8 cellular contexts compared by ENCODE assay signal in genomic region chr10:93068411-93069244, GRCh38. TPM values are rescaled to one million over a fixed set of nuclear protein-coding genes. Genes with fewer than 3 reads are reported as not detected.
DNase-seq lines count a peak whose midpoint lies in the region; ATAC-seq, FAIRE-seq and TF ChIP-seq lines count a peak whose summit lies in the region.
"Had no signal": no experiment of that assay in that cellular context is flagged by ENCODE, and none has a peak within 500 bp of the region (broad histone marks: within the 10 kb centered on the region; RNA-seq: fewer than 3 reads in every experiment).

No MANE protein-coding gene starts in this region.

- no peak for TF ChIP-seq POLR2A in GM12892 (IDR thresholded peaks at IDR 0.05; ENCODE audit: low read depth, low read length)

- in situ Hi-C loops in HAP-1 (cut with MboI; ENCODE audit: low sequenced_read_pairs) = loop anchor here (25.0 kb wide), 1 partner anchor 181 kb away; no protein-coding TSS in a partner anchor

- H3K9me3 ChIP-seq in HAP-1 (no peaks in the 10 kb centered on the region), mucosa of descending colon (no peaks in the 10 kb centered on the region)

- peaks cover 10% of the 10 kb centered on the region for H3K27me3 ChIP-seq in HAP-1 (ENCODE audit: low read depth)

- TF ChIP-seq CTCF in D721Med (IDR thresholded peaks at IDR 0.05; ENCODE audit: insufficient read depth, missing control alignments) (peak; percentile 46), cardiac fibroblast (IDR thresholded peaks at IDR 0.05; ENCODE audit: low read depth, low read length) (no peak), mucosa of descending colon (IDR thresholded peaks at IDR 0.05) (no peak)

- DNase-seq in D721Med (ENCODE audit: insufficient read length, low spot score) (no peak), HAP-1 (ENCODE audit: low spot score in 2 of 2) (peak in 1 of 2 experiments; percentile 61), cardiac fibroblast (ENCODE audit: low read depth in 2 of 2) (peak; percentile 33 to 58), mucosa of descending colon (no peak), GM12892 (ENCODE audit: insufficient read length) (no peak)

- H3K4me1 ChIP-seq in HAP-1 (peaks cover 4% of the 10 kb centered on the region; the same call in 1 of the 2 replicates), mucosa of descending colon (ENCODE audit: low read depth) (peaks cover 28% of the 10 kb centered on the region)
- H3K4me1 ChIP-seq: parathyroid adenoma had no signal

- no peaks in the 10 kb centered on the region for H3K36me3 ChIP-seq in HAP-1 (replicated peaks)
- H3K36me3 ChIP-seq in mucosa of descending colon (ENCODE audit: low read depth) = no peaks in the 10 kb centered on the region

- no peak for FAIRE-seq in D721Med (lab: Jason Lieb, UNC)
- FAIRE-seq in GM12892 (lab: Jason Lieb, UNC) = no peak

- ATAC-seq in mucosa of descending colon (peak; percentile 23), HG03354 (IDR thresholded peaks at IDR 0.05; ENCODE audit: poor library complexity, severe bottlenecking, unreplicated experiment) (no peak), GM21786 (IDR thresholded peaks at IDR 0.05; ENCODE audit: unreplicated experiment) (no peak)

- intact Hi-C loops in mucosa of descending colon (cut with DNase I, micrococcal nuclease) = no loop called here

- H3K4me3 ChIP-seq in HAP-1 = peak overlapping the region; percentile 28
- H3K4me3 ChIP-seq in cardiac fibroblast (replicated peaks in 1 of 2; ENCODE audit: low read depth in 2 of 2, low read length in 2 of 2) = no peak overlapping the region
- H3K4me3 ChIP-seq in mucosa of descending colon = no peak overlapping the region

RNA-seq across cellular contexts. Expression of gene CYP26A1, which starts 5.1 kb away (rescaled TPM):
- total RNA-seq in mucosa of descending colon = not detected
- polyA plus RNA-seq in GM12892 (2012; ENCODE audit: missing spikeins) = not detected

RNA-seq across cellular contexts. Expression of gene CYP26C1, which starts 8.0 kb away (rescaled TPM):
- total RNA-seq in mucosa of descending colon = under 1 TPM in 2 of 3 donors, not detected in 1; 0.09 to 0.14 TPM
- not detected for polyA plus RNA-seq in GM12892 (2012; ENCODE audit: missing spikeins)

Comparison
In these comparisons a context has a peak if more than half of its experiments do, and no peak if none do; other contexts are left out.
1. DNase-seq: peak in cardiac fibroblast (2 of 2); none in D721Med (single experiment), mucosa of descending colon (0 of 3) and GM12892 (single experiment).